In the genomic region with DNA sequence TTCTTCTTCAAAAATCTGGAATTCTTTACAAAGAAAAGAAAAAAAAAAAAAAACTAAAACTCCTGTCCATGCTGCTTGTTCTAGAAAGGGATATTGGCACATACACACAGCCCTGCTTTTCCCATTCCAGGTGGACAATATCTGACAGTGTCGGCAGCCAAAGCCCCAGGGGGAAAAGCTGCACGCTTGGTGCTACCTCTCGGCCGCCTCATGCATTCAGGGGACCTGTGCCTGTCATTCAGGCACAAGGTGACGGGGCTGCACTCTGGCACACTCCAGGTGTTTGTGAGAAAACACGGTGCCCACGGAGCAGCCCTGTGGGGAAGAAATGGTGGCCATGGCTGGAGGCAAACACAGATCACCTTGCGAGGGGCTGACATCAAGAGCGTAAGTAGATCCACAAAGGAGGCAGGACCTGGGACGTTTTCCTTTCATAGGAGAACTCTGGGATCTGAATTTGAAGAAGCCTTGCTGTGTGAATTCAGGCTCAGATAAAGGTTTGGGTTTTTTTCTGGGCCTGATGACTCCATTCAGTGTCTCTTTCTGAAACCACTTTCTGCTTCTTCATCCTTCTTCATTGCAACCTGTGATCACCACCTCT, we compare ENCODE assay signal across 33 cellular contexts.
DNase-seq lines count a peak whose midpoint lies in the region; ATAC-seq, FAIRE-seq and TF ChIP-seq lines count a peak whose summit lies in the region.
"Had no signal": no experiment of that assay in that cellular context is flagged by ENCODE, and none has a peak within 500 bp of the region (broad histone marks: within the 10 kb centered on the region; RNA-seq: fewer than 3 reads in every experiment).

No MANE protein-coding gene starts in this region.

- no peaks in the 10 kb centered on the region for H3K9me3 Mint-ChIP-seq in Calu3 (ENCODE audit: low read depth, unreplicated experiment)
- H3K9me3 Mint-ChIP-seq: activated CD4-positive, alpha-beta memory T cell treated with anti-CD3 and anti-CD28 coated beads for 36 hours; activated naive CD4-positive, alpha-beta T cell treated with anti-CD3 and anti-CD28 coated beads, Interleukin-2, amount 50 U/mL, for 24 hours; endodermal cell; IgD-negative memory B cell; neural crest cell had no signal

- no peaks in the 10 kb centered on the region for H3K79me2 ChIP-seq in K562 (ENCODE audit: control insufficient read depth, insufficient read depth, low read length)
- H3K79me2 ChIP-seq in trophoblast cell (ENCODE audit: control insufficient read depth, insufficient read depth, low read length, poor library complexity), result no peaks in the 10 kb centered on the region

- no peak overlapping the region for H3K14ac ChIP-seq in trophoblast cell (ENCODE audit: low read length)

- peak overlapping the region; percentile 18; the same call in 1 of the 2 replicates for H3K4me2 ChIP-seq in K562 (ENCODE audit: insufficient read depth, low read length)
- peak overlapping the region; percentile 33 for H3K4me2 ChIP-seq in trophoblast cell (ENCODE audit: low read length)
- H3K4me2 ChIP-seq: BLaER1 had no signal

- DNase-seq in Calu3 (no peak), K562 (ENCODE audit: extremely low read depth in 1 of 4, low spot score in 3 of 4) (no peak), kidney (peak; percentile 71), trophoblast cell (peak in 1 of 2 donors; percentile 12), UCSD-AML1 (lab: John Stamatoyannopoulos, UW; ENCODE audit: unreplicated experiment) (no peak)
- DNase-seq in activated naive CD4-positive, alpha-beta T cell treated with anti-CD3 and anti-CD28 coated beads, Interleukin-2, amount 50 U/mL, for 16 hours, result no peak
- no peak for DNase-seq in activated CD4-positive, alpha-beta T cell treated with anti-CD3 and anti-CD28 coated beads, Interleukin-2, amount 50 U/mL, for 48 hours
- DNase-seq: activated CD4-positive, alpha-beta memory T cell treated with anti-CD3 and anti-CD28 coated beads for 36 hours; activated CD4-positive, CD25-positive, alpha-beta regulatory T cell; activated CD8-positive, alpha-beta memory T cell treated with anti-CD3 and anti-CD28 coated beads, Interleukin-2, amount 50 U/mL, for 4 hours; amygdala; cortex of kidney; endodermal cell; GF-D8; H7; hippocampal formation; immature natural killer cell; NCI-H1105; NCI-H187 treated with DMSO at 0.1 percent for 48 hours; NCI-H526 treated with DMSO at 0.1 percent for 48 hours; SJCRH30; stimulated activated naive CD8-positive, alpha-beta T cell treated with anti-CD3 and anti-CD28 coated beads, Interleukin-15, Interleukin-2, amounts not matched to agents 100 U/mL and 50 U/mL, for 24 hours; thyroid gland had no signal

- in situ Hi-C loops in K562 (cut with MboI), result no loop called here

- H3K4me1 ChIP-seq in K562 (replicated peaks in 1 of 2; ENCODE audit: control insufficient read depth in 2 of 2, insufficient read depth in 2 of 2, low read length in 2 of 2) (peaks cover 8 to 10% of the 10 kb centered on the region in 2 experiments; a peak in 3 of 5 replicates), kidney (ENCODE audit: control insufficient read depth in 1 of 2, insufficient read depth in 1 of 2, low read depth in 1 of 2, low read length in 2 of 2) (no peaks in the 10 kb centered on the region), trophoblast cell (ENCODE audit: control insufficient read depth in 1 of 2, insufficient read depth in 2 of 2, low read length in 2 of 2) (peaks cover 4 to 10% of the 10 kb centered on the region in 2 experiments)
- H3K4me1 ChIP-seq: BLaER1 had no signal

- CTCF ChIA-PET in Calu3 (lab: Charles Lee), result no interaction called here
- CTCF ChIA-PET in K562 (lab: Yijun Ruan, JAX; ENCODE audit: low intra/inter-chr PET ratio), result no interaction called here

- no peak for TF ChIP-seq EP300 in K562 (IDR thresholded peaks at IDR 0.05; ENCODE audit: low read length)

- H3K27me3 Mint-ChIP-seq in Calu3 (ENCODE audit: unreplicated experiment), result no peaks in the 10 kb centered on the region

- TF ChIP-seq RAD21 in K562 (CRISPR knock-in tag; conservative IDR thresholded peaks at IDR 0.05 in 1 of 2, IDR thresholded peaks at IDR 0.05 in 1 of 2), result no peak

- no peak for FAIRE-seq in K562 (lab: Jason Lieb, UNC)
- no peak for FAIRE-seq in kidney (lab: Jason Lieb, UNC)
- FAIRE-seq: frontal cortex, RCC 7860 had no signal

- H3K4me1 Mint-ChIP-seq in Calu3 (ENCODE audit: low read depth, unreplicated experiment), result peaks cover 45% of the 10 kb centered on the region
- H3K4me1 Mint-ChIP-seq: activated naive CD4-positive, alpha-beta T cell treated with anti-CD3 and anti-CD28 coated beads, Interleukin-2, amount 50 U/mL, for 24 hours; IgD-negative memory B cell; immature natural killer cell; neural crest cell had no signal

- no peak overlapping the region for H3K4ac ChIP-seq in trophoblast cell (ENCODE audit: low read depth, low read length)

- peaks cover 6% of the 10 kb centered on the region for H3K36me3 Mint-ChIP-seq in Calu3 (ENCODE audit: insufficient read depth, unreplicated experiment)
- H3K36me3 Mint-ChIP-seq: activated CD4-positive, alpha-beta memory T cell treated with anti-CD3 and anti-CD28 coated beads for 36 hours; activated naive CD4-positive, alpha-beta T cell treated with anti-CD3 and anti-CD28 coated beads, Interleukin-2, amount 50 U/mL, for 24 hours; IgD-negative memory B cell; immature natural killer cell had no signal

- no peak overlapping the region for H2BK12ac ChIP-seq in trophoblast cell (ENCODE audit: low read length)

- BruUV-seq in Calu3 (replicated peaks; lab: Mats Ljungman, UMichigan), result no TSS peak
- no TSS peak for BruUV-seq in K562 (replicated peaks; lab: Mats Ljungman, UMichigan)

- POLR2A ChIA-PET in K562 (lab: Yijun Ruan, JAX), result interaction anchor here (1.2 kb wide), 1 partner anchor 9 kb away, joined by 4 read pairs; no protein-coding TSS in a partner anchor

- H2BK120ac ChIP-seq in trophoblast cell (ENCODE audit: insufficient read depth, low read length, poor library complexity), result no peak overlapping the region

- peak overlapping the region; percentile 66 for H3K27ac Mint-ChIP-seq in Calu3 (ENCODE audit: unreplicated experiment)
- H3K27ac Mint-ChIP-seq: activated CD4-positive, alpha-beta memory T cell treated with anti-CD3 and anti-CD28 coated beads for 36 hours; activated naive CD4-positive, alpha-beta T cell treated with anti-CD3 and anti-CD28 coated beads, Interleukin-2, amount 50 U/mL, for 24 hours; endodermal cell; IgD-negative memory B cell; immature natural killer cell had no signal

- no peak overlapping the region for H3K18ac ChIP-seq in trophoblast cell (ENCODE audit: low read length)

- no peak overlapping the region for H3K27ac ChIP-seq in K562 (ENCODE audit: extremely low read depth, low read depth, low read length)
- peak overlapping the region in 1 of 2 donors; percentile 39 for H3K27ac ChIP-seq in kidney (ENCODE audit: low read depth in 2 of 2, low read length in 2 of 2)
- no peak overlapping the region for H3K27ac ChIP-seq in trophoblast cell (ENCODE audit: low read depth, low read length)
- H3K27ac ChIP-seq: BLaER1, cardiac muscle cell, esophagus muscularis mucosa, SJCRH30 had no signal

- no peak for TF ChIP-seq CTCF in Calu3 (IDR thresholded peaks at IDR 0.05; ENCODE audit: unreplicated experiment)
- TF ChIP-seq CTCF in K562 (IDR thresholded peaks at IDR 0.05 in 2 of 3, conservative IDR thresholded peaks at IDR 0.05 in 1 of 3; ENCODE audit: insufficient read depth in 2 of 3, low read depth in 1 of 3, low read length in 3 of 3), result no peak
- TF ChIP-seq CTCF in kidney (IDR thresholded peaks at IDR 0.05; ENCODE audit: borderline replicate concordance, extremely low read depth, insufficient read depth), result no peak

- H3K79me1 ChIP-seq in trophoblast cell (ENCODE audit: low read length), result no peaks in the 10 kb centered on the region

- no peaks in the 10 kb centered on the region for H3K36me3 ChIP-seq in K562 (ENCODE audit: control insufficient read depth, insufficient read depth, low read length)
- H3K36me3 ChIP-seq in kidney (ENCODE audit: control insufficient read depth in 1 of 2, insufficient read depth in 2 of 2, low read length in 2 of 2), result no peaks in the 10 kb centered on the region
- H3K36me3 ChIP-seq in trophoblast cell (ENCODE audit: control insufficient read depth in 1 of 2, insufficient read depth in 2 of 2, low read length in 2 of 2), result no peaks in the 10 kb centered on the region
- H3K36me3 ChIP-seq: BLaER1, cardiac muscle cell, esophagus muscularis mucosa had no signal

- intact Hi-C loops in Calu3 (cut with micrococcal nuclease; ENCODE audit: unreplicated experiment) (loop anchor here (2.0 to 5.0 kb wide), 3 partner anchors 30 to 70 kb away; a partner anchor contains a TSS), K562 (cut with micrococcal nuclease) (no loop called here), kidney (cut with DNase I) (no loop called here)

- H3K4me3 ChIP-seq in K562 (no peak overlapping the region), kidney (ENCODE audit: low read length in 2 of 2) (peak overlapping the region; percentile 50 to 58), trophoblast cell (ENCODE audit: low read depth, low read length) (no peak overlapping the region)
- H3K4me3 ChIP-seq: BLaER1, cardiac muscle cell, esophagus muscularis mucosa, lung, SJCRH30, thyroid gland had no signal

- H3K9ac ChIP-seq in K562 (ENCODE audit: insufficient read depth in 1 of 2, low read depth in 2 of 2, low read length in 2 of 2) (peak overlapping the region in 1 of 2 experiments; percentile 65; a peak in 2 of 4 replicates), kidney (ENCODE audit: low read length in 2 of 2) (peak overlapping the region in 1 of 2 donors; percentile 60), trophoblast cell (ENCODE audit: low read length) (no peak overlapping the region)
- H3K9ac ChIP-seq: BLaER1 had no signal

- H2AK5ac ChIP-seq in trophoblast cell (ENCODE audit: low read length), result no peak overlapping the region

- no peak for TF ChIP-seq POLR2A in K562 (conservative IDR thresholded peaks at IDR 0.05)

- H3K23ac ChIP-seq in trophoblast cell (ENCODE audit: low read length), result no peak overlapping the region

- ATAC-seq in K562 (peak; percentile 17), HG03139 (IDR thresholded peaks at IDR 0.05; ENCODE audit: unreplicated experiment) (no peak)
- ATAC-seq: stimulated activated naive CD8-positive, alpha-beta T cell treated with anti-CD3 and anti-CD28 coated beads, Interleukin-15, Interleukin-2, amounts not matched to agents 100 U/mL and 50 U/mL, for 24 hours had no signal

- no peak overlapping the region for H2BK5ac ChIP-seq in trophoblast cell (ENCODE audit: low read depth, low read length, poor library complexity)

- no peak overlapping the region for H4K8ac ChIP-seq in trophoblast cell (ENCODE audit: low read depth, low read length)

- H4K12ac ChIP-seq in trophoblast cell (ENCODE audit: low read depth, low read length), result no peak overlapping the region

- no peak overlapping the region for H4K91ac ChIP-seq in trophoblast cell (ENCODE audit: low read depth, low read length)

- H3K27me3 ChIP-seq in K562 (ENCODE audit: control insufficient read depth in 2 of 2, insufficient read depth in 2 of 2, low read length in 2 of 2) (no peaks in the 10 kb centered on the region), trophoblast cell (ENCODE audit: insufficient read depth, low read length) (no peaks in the 10 kb centered on the region)
- H3K27me3 ChIP-seq: BLaER1, cardiac muscle cell, esophagus muscularis mucosa, SJCRH30, thyroid gland had no signal

- H2AFZ ChIP-seq in K562 (ENCODE audit: low read depth, low read length), result peak overlapping the region; percentile 79
- no peak overlapping the region for H2AFZ ChIP-seq in trophoblast cell (ENCODE audit: insufficient read depth, low read length, poor library complexity)

- WGBS in K562 (ENCODE audit: insufficient coverage, low coverage, missing lambda C conversion rate), result 27% methylated on average over 9 of the region's 10 CpGs
- WGBS in trophoblast cell (ENCODE audit: extremely low coverage, insufficient coverage, insufficient read length), result no CpG with 5 or more reads among the region's 10 CpGs

- H3K9me3 ChIP-seq in K562 (replicated peaks; ENCODE audit: control insufficient read depth, insufficient read depth, low read depth, low read length) (no peaks in the 10 kb centered on the region), kidney (ENCODE audit: control insufficient read depth in 1 of 2, low read length in 2 of 2) (no peaks in the 10 kb centered on the region), trophoblast cell (ENCODE audit: insufficient read depth, low read depth, low read length) (no peaks in the 10 kb centered on the region)
- H3K9me3 ChIP-seq: BLaER1, esophagus muscularis mucosa, SJCRH30, thyroid gland had no signal

- peak overlapping the region; percentile 24 for H3K4me3 Mint-ChIP-seq in Calu3 (ENCODE audit: low read depth, unreplicated experiment)
- H3K4me3 Mint-ChIP-seq: activated CD4-positive, alpha-beta memory T cell treated with anti-CD3 and anti-CD28 coated beads for 36 hours; activated naive CD4-positive, alpha-beta T cell treated with anti-CD3 and anti-CD28 coated beads, Interleukin-2, amount 50 U/mL, for 24 hours; endodermal cell; IgD-negative memory B cell; immature natural killer cell; neural crest cell had no signal

- H3K9me1 ChIP-seq in K562 (ENCODE audit: control insufficient read depth, insufficient read depth, low read length), result no peaks in the 10 kb centered on the region

- no peaks in the 10 kb centered on the region for H4K20me1 ChIP-seq in K562 (replicated peaks; ENCODE audit: control insufficient read depth, insufficient read depth, low read length)
- H4K20me1 ChIP-seq: BLaER1 had no signal

Comparison
In these comparisons a context has a peak if more than half of its experiments do, and no peak if none do; other contexts are left out.
1. H3K4me3 ChIP-seq: peak in kidney (2 of 2); none in K562 (single experiment) and trophoblast cell (single experiment).